In the genomic region with DNA sequence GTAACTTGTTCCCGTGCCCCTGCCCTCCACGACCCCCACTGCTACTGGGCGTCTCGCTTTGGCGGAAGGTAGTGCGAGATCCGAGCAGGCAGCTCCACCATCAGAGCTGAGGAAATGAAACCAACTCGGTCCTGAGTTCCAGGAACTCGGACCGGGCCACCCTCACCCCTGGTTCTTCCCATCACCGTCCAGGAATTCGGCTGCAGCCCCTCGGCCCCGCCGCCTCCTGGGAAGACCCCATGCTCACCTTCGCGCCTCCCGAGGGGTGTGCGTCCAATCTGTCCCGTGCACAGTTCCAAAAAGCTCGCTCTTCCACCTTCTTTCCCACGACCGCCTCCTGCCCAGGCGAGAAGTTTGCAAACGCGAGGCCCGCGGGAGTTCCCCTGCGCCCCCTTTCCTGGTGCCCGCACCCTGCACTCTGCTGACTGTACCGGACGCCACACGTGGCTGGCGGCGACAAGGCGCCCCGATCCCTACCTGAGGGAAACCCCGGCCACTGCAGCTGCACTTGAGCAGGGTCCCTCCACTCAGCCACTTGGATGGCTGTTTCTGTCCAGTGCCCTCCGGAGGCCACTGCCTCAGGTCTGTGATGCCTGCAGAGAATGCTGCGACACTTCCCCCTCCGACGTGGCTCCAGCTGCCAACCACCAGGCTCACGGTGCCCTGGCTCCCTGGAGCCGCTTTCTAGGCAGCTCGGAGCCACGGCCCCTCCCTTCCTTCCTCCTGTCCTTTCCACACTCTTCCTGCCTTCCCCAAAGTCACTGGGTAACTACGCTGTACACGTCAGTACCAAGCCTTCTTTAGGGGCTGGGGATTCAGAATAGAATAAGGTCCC, we compare ENCODE assay signal across 8 cellular contexts. TPM values are rescaled to one million over a fixed set of nuclear protein-coding genes. Genes with fewer than 3 reads are reported as not detected.
DNase-seq lines count a peak whose midpoint lies in the region; ATAC-seq and TF ChIP-seq lines count a peak whose summit lies in the region.

Gene MLKL, minus strand, starts transcription at position 657 of the 835 bp plus-strand sequence. CDS start 5,105 bp downstream, outside the sequence.

- peak in 1 of 2 donors; percentile 44 for TF ChIP-seq POLR2A in thyroid gland (IDR thresholded peaks at IDR 0.05)

- H3K27me3 ChIP-seq in thyroid gland = no peaks in the 10 kb centered on the region

- H3K9me2 ChIP-seq in OCI-LY7 (ENCODE audit: insufficient read depth, low read length) = no peaks in the 10 kb centered on the region

- H3K36me3 ChIP-seq in OCI-LY7 (ENCODE audit: insufficient read depth, low read length) = no peaks in the 10 kb centered on the region
- H3K36me3 ChIP-seq in thyroid gland = no peaks in the 10 kb centered on the region

- peak within 1 kb of the TSS; percentile 96 for H2AFZ ChIP-seq in OCI-LY7 (ENCODE audit: low read length)

- H3K4me1 ChIP-seq in OCI-LY7 (ENCODE audit: insufficient read depth, low read length, poor library complexity, severe bottlenecking) (peaks cover 50% of the 10 kb centered on the region), thyroid gland (peaks cover 0 to 5% of the 10 kb centered on the region in 2 donors)

- no peaks in the 10 kb centered on the region for H4K20me1 ChIP-seq in OCI-LY7 (ENCODE audit: insufficient read depth, low read length)

- H3K4me2 ChIP-seq in OCI-LY7 (ENCODE audit: low read length) = peak within 1 kb of the TSS; percentile 85

- H3K79me2 ChIP-seq in OCI-LY7 (ENCODE audit: insufficient read depth, low read depth, low read length) = peaks cover 5% of the 10 kb centered on the region; the same call in 1 of the 2 replicates

- POLR2A ChIA-PET in OCI-LY7 (lab: Charles Lee) = interaction anchor here (0.5 to 3.2 kb wide), 8 partner anchors 33 to 403 kb away, joined by 3 to 20 read pairs (median 4); partner anchors contain the start of genes RFWD3 and WDR59

- CTCF ChIA-PET in OCI-LY7 (lab: Charles Lee; ENCODE audit: unreplicated experiment) = no interaction called here

- peak within 1 kb of the TSS; percentile 69 for H3K4me3 ChIP-seq in OCI-LY7 (ENCODE audit: low read depth, low read length, poor library complexity, severe bottlenecking)
- H3K4me3 ChIP-seq in thyroid gland (replicated peaks in 1 of 3) = peak within 1 kb of the TSS; percentile 11 to 73 (median 35)

- H3K27ac ChIP-seq in OCI-LY7 (ENCODE audit: low read depth, low read length, poor library complexity, severe bottlenecking) (peak within 1 kb of the TSS; percentile 51), thyroid gland (peak within 1 kb of the TSS; percentile 48 to 88 (median 76))

- ATAC-seq in HG02981 (IDR thresholded peaks at IDR 0.05; ENCODE audit: unreplicated experiment) = peak; percentile 41
- ATAC-seq in omental fat pad (ENCODE audit: low FRiP score) = peak; percentile 75

- 3 to 7% methylated on average over 25 to 37 of the region's 48 CpGs for WGBS in thyroid gland, 2 donors

- TF ChIP-seq CTCF in OCI-LY7 (conservative IDR thresholded peaks at IDR 0.05; ENCODE audit: low read length) (peak; percentile 32; the same call in 1 of the 2 replicates), omental fat pad (IDR thresholded peaks at IDR 0.05) (no peak), thyroid gland (IDR thresholded peaks at IDR 0.05) (no peak)

- DNase-seq in NCI-H82 (lab: John Stamatoyannopoulos, UW) = peak; percentile 25
- DNase-seq in NCI-H82 treated with DMSO at 0.1 percent for 48 hours (lab: John Stamatoyannopoulos, UW; ENCODE audit: unreplicated experiment) = no peak
- DNase-seq in OCI-LY7 (ENCODE audit: low spot score) = peak; percentile 53
- peak; percentile 73 to 78 for DNase-seq in activated T-cell treated with anti-CD3 and anti-CD28 coated beads, Interleukin-2, amount 50 U/mL, for 48 hours
- DNase-seq in fibroblast of peridontal ligament (ENCODE audit: extremely low read depth) = peak; percentile 43
- DNase-seq in omental fat pad (ENCODE audit: low spot score) = no peak
- DNase-seq in thyroid gland = peak; percentile 56 to 61

- H3K9me3 ChIP-seq in OCI-LY7 (ENCODE audit: low read length) (no peaks in the 10 kb centered on the region), thyroid gland (no peaks in the 10 kb centered on the region)

- intact Hi-C loops in OCI-LY7 (cut with micrococcal nuclease; ENCODE audit: unreplicated experiment) = loop anchor here (2.0 kb wide), 1 partner anchor 34 kb away; the partner anchor contains the start of gene RFWD3
- intact Hi-C loops in thyroid gland (cut with DNase I) = loop anchor here (10.0 kb wide), 1 partner anchor 414 kb away; the partner anchor contains the start of gene LDHD

- no TSS peak for BruUV-seq in OCI-LY7 (replicated peaks; lab: Mats Ljungman, UMichigan)

RNA-seq across cellular contexts. Expression of gene MLKL, which starts in this region (rescaled TPM):
- 7.3 and 8.0 TPM in 2 replicates for total RNA-seq in OCI-LY7 (2014; rRNA removed; shearing (Covaris generic))
- total RNA-seq in OCI-LY7 (2022) (8.3 and 9.0 TPM in 2 replicates), omental fat pad (10 to 100 TPM; 18.4 to 47.9 (median 31.9) TPM), thyroid gland (10 to 100 TPM in 1 of 4 donors, 1 to 10 TPM in 3; 6.0 to 12.0 (median 9.9) TPM)

Comparison
In these comparisons a context has a peak if more than half of its experiments do, and no peak if none do; other contexts are left out.
1. DNase-seq: peak in NCI-H82 (single experiment), OCI-LY7 (single experiment), activated T-cell treated with anti-CD3 and anti-CD28 coated beads, Interleukin-2, amount 50 U/mL, for 48 hours (2 of 2), fibroblast of peridontal ligament (single experiment) and thyroid gland (2 of 2); none in NCI-H82 treated with DMSO at 0.1 percent for 48 hours (single experiment) and omental fat pad (single experiment).